Comparison of ENCODE assay signal across 8 cellular contexts in the genomic region with DNA sequence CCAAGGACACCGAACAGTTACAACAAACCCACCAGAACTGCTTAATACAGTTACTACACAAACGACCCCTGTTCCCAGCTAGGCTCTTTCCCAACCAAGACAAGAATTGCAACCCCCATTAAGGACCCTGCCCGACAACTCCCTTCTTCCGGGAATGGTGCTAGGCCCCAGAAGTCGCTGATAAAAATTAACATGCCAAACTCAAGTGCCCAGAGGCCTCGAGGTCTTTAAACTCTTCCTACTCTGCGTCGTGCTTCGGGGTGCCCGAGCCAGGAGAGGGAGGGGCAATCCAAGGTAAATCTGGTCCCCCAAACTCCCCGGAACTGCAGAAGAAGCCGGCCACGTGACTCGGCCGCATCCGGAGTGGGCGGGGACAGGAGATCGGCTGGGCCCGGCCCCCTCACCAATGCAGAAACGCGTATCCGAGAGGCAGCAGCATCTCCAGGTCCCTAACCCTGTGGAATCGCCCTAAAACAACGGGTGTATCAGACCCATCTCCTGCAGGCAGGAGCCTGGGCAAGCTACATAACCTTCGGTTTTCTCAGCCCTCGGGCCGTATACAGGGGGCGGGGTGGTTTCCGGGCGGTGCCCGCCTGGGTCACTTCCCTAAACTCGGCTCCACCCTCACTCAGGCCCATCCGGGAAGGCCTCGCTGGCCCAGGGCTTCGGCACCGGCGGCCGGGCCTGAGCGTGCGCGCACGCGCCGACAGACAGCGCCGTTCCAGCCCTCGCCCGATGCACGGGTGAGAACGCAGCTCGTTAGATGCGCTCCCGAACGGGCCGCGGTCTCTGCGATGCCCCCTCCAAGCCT. TPM values are rescaled to one million over a fixed set of nuclear protein-coding genes. Genes with fewer than 3 reads are reported as not detected.
A peak's percentile ranks its signal among the peaks of the same experiment; 100 is the strongest.
DNase-seq lines count a peak whose midpoint lies in the region; ATAC-seq lines count a peak whose summit lies in the region.

No MANE protein-coding gene starts in this region.

- peaks cover 69% of the 10 kb centered on the region for H3K36me3 Mint-ChIP-seq in activated CD8-positive, alpha-beta T cell treated with anti-CD3 and anti-CD28 coated beads, Interleukin-2, amount 10 ng/mL, durations not matched to agents 7 days and 5 days (ENCODE audit: low read depth)

- peak overlapping the region; percentile 87 for H3K27ac Mint-ChIP-seq in activated CD8-positive, alpha-beta T cell treated with anti-CD3 and anti-CD28 coated beads, Interleukin-2, amount 10 ng/mL, durations not matched to agents 7 days and 5 days

- peak overlapping the region; percentile 95 for H3K4me3 Mint-ChIP-seq in activated CD8-positive, alpha-beta T cell treated with anti-CD3 and anti-CD28 coated beads, Interleukin-2, amount 10 ng/mL, durations not matched to agents 7 days and 5 days

- H3K4me3 ChIP-seq in GM08714 (ENCODE audit: low read length) = peak overlapping the region; percentile 86

- no peaks in the 10 kb centered on the region for H3K9me3 Mint-ChIP-seq in activated CD8-positive, alpha-beta T cell treated with anti-CD3 and anti-CD28 coated beads, Interleukin-2, amount 10 ng/mL, durations not matched to agents 7 days and 5 days (ENCODE audit: insufficient read depth)

- POLR2A ChIA-PET in activated CD8-positive, alpha-beta T cell treated with anti-CD3 and anti-CD28 coated beads, Interleukin-2, amount 10 ng/mL, durations not matched to agents 7 days and 5 days (lab: Charles Lee) = interaction anchor here (0.6 to 15.9 kb wide), 5 partner anchors 10 to 145 kb away, joined by 4 to 305 read pairs (median 7); partner anchors contain the start of genes AP5B1, CCDC85B, CTSW and EFEMP2

- CTCF ChIA-PET in activated CD8-positive, alpha-beta T cell treated with anti-CD3 and anti-CD28 coated beads, Interleukin-2, amount 10 ng/mL, durations not matched to agents 7 days and 5 days (lab: Charles Lee) = interaction anchor here (1.0 to 18.4 kb wide), 2 partner anchors 14 to 28 kb away, joined by 3 to 584 read pairs; partner anchors contain the start of genes CCDC85B, CTSW and FIBP

- H3K27me3 Mint-ChIP-seq in activated CD8-positive, alpha-beta T cell treated with anti-CD3 and anti-CD28 coated beads, Interleukin-2, amount 10 ng/mL, durations not matched to agents 7 days and 5 days (ENCODE audit: low read depth) = no peaks in the 10 kb centered on the region

- peaks cover 59% of the 10 kb centered on the region for H3K4me1 Mint-ChIP-seq in activated CD8-positive, alpha-beta T cell treated with anti-CD3 and anti-CD28 coated beads, Interleukin-2, amount 10 ng/mL, durations not matched to agents 7 days and 5 days (ENCODE audit: low read depth)

- DNase-seq in NCI-H526 (lab: John Stamatoyannopoulos, UW) = peak; percentile 34 to 84
- DNase-seq in activated CD8-positive, alpha-beta T cell treated with anti-CD3 and anti-CD28 coated beads, Interleukin-2, amount 10 ng/mL, durations not matched to agents 7 days and 5 days = peak; percentile 91
- peak; percentile 80 for DNase-seq in effector CD4-positive, alpha-beta T cell
- DNase-seq in medulla oblongata (ENCODE audit: extremely low spot score) = peak; percentile 85
- peak; percentile 66 to 74 (median 67) for DNase-seq in stimulated activated CD4-positive, alpha-beta T cell treated with anti-CD3 and anti-CD28 coated beads, TNF-alpha, amount 100 ng/mL, for 4 hours (ENCODE audit: low read depth in 3 of 3)
- DNase-seq in cerebellar nuclear complex (lab: John Stamatoyannopoulos, UW) = no peak

- peak; percentile 27 for ATAC-seq in HG02610 (IDR thresholded peaks at IDR 0.05; ENCODE audit: unreplicated experiment)
- peak; percentile 4 for ATAC-seq in activated CD8-positive, alpha-beta T cell treated with anti-CD3 and anti-CD28 coated beads, Interleukin-2, amount 10 ng/mL, durations not matched to agents 7 days and 5 days

RNA-seq across cellular contexts. Expression of gene CFL1, which starts 1.1 kb away (rescaled TPM):
- 1,000 to 10,000 TPM; 2,110 to 2,145 TPM for total RNA-seq in activated CD8-positive, alpha-beta T cell treated with anti-CD3 and anti-CD28 coated beads, Interleukin-2, amount 10 ng/mL, durations not matched to agents 7 days and 5 days

RNA-seq across cellular contexts. Expression of gene MUS81, which starts 3.3 kb away (rescaled TPM):
- 100 to 1,000 TPM; 106 to 111 TPM for total RNA-seq in activated CD8-positive, alpha-beta T cell treated with anti-CD3 and anti-CD28 coated beads, Interleukin-2, amount 10 ng/mL, durations not matched to agents 7 days and 5 days

RNA-seq across cellular contexts. Expression of gene EFEMP2, which starts 15.7 kb away (rescaled TPM):
- total RNA-seq in activated CD8-positive, alpha-beta T cell treated with anti-CD3 and anti-CD28 coated beads, Interleukin-2, amount 10 ng/mL, durations not matched to agents 7 days and 5 days = 1 to 10 TPM; 4.8 to 5.0 TPM

RNA-seq across cellular contexts. Expression of gene CTSW, which starts 22.7 kb away (rescaled TPM):
- total RNA-seq in activated CD8-positive, alpha-beta T cell treated with anti-CD3 and anti-CD28 coated beads, Interleukin-2, amount 10 ng/mL, durations not matched to agents 7 days and 5 days = 100 to 1,000 TPM; 381 to 413 TPM

RNA-seq across cellular contexts. Expression of gene SNX32, which starts 23.1 kb away (rescaled TPM):
- 1 to 10 TPM in 1 of 2 experiments, under 1 TPM in 1; 0.44 to 1.6 TPM for total RNA-seq in activated CD8-positive, alpha-beta T cell treated with anti-CD3 and anti-CD28 coated beads, Interleukin-2, amount 10 ng/mL, durations not matched to agents 7 days and 5 days

Comparison
In these comparisons a context has a peak if more than half of its experiments do, and no peak if none do; other contexts are left out.
1. DNase-seq: peak in NCI-H526 (2 of 2), activated CD8-positive, alpha-beta T cell treated with anti-CD3 and anti-CD28 coated beads, Interleukin-2, amount 10 ng/mL, durations not matched to agents 7 days and 5 days (single experiment), effector CD4-positive, alpha-beta T cell (single experiment), medulla oblongata (single experiment) and stimulated activated CD4-positive, alpha-beta T cell treated with anti-CD3 and anti-CD28 coated beads, TNF-alpha, amount 100 ng/mL, for 4 hours (3 of 3); none in cerebellar nuclear complex (0 of 2).